Comparison of ENCODE assay signal across 22 cellular contexts in genomic region chr16:81701296-81701970, GRCh38.
"Had no signal": no experiment of that assay in that cellular context is flagged by ENCODE, and none has a peak within 500 bp of the region (broad histone marks: within the 10 kb centered on the region; RNA-seq: fewer than 3 reads in every experiment).

No MANE protein-coding gene starts in this region.

- H3K9me3 ChIP-seq: left lung, sigmoid colon, testis, uterus had no signal

- H3K27me3 Mint-ChIP-seq: naive thymus-derived CD8-positive, alpha-beta T cell; progenitor cell of endocrine pancreas; stimulated activated naive B cell treated with anti-CD40 and anti-IgM and Interleukin-4, amounts not matched to agents 10 μg/mL and 1 μg/mL and 100 μg/mL, for 72 hours had no signal

- H3K4me3 ChIP-seq: left lung, sigmoid colon, smooth muscle cell, testis, uterus had no signal

- ATAC-seq: foreskin keratinocyte; left lung; naive thymus-derived CD8-positive, alpha-beta T cell; stimulated activated naive B cell treated with anti-CD40 and anti-IgM and Interleukin-4, amounts not matched to agents 10 μg/mL and 1 μg/mL and 100 μg/mL, for 72 hours had no signal

- H3K4me1 Mint-ChIP-seq: immature natural killer cell; mesothelial cell of epicardium; naive thymus-derived CD8-positive, alpha-beta T cell had no signal

- H3K36me3 ChIP-seq: uterus had no signal

- DNase-seq: activated CD4-positive, alpha-beta T cell treated with anti-CD3 and anti-CD28 coated beads for 48 hours; activated CD8-positive, alpha-beta memory T cell treated with anti-CD3 and anti-CD28 coated beads, Interleukin-2, amount 50 U/mL, for 48 hours; activated effector memory CD4-positive, alpha-beta T cell treated with anti-CD3 and anti-CD28 coated beads, Interleukin-2, amount 50 U/mL, for 16 hours; activated T-cell treated with anti-CD3 and anti-CD28 coated beads, Interleukin-2, amount 50 U/mL, for 48 hours; amygdala; cerebellar nuclear complex; cortex of kidney; foreskin keratinocyte; immature natural killer cell; kidney glomerular epithelial cell; naive thymus-derived CD8-positive, alpha-beta T cell; retina; sigmoid colon; stimulated activated CD4-positive, alpha-beta T cell treated with anti-CD3 and anti-CD28 coated beads, Interleukin-15, amount 100 ng/mL, for 24 hours; stimulated activated naive B cell treated with anti-CD40 and anti-IgM and Interleukin-4, amounts not matched to agents 10 μg/mL and 1 μg/mL and 100 μg/mL, for 72 hours; testis; trophoblast cell; uterus had no signal

- H3K4me1 ChIP-seq: foreskin keratinocyte, left lung, uterus had no signal

- H3K27me3 ChIP-seq: foreskin keratinocyte, left lung, sigmoid colon, testis, uterus had no signal

- H3K27ac Mint-ChIP-seq: mesothelial cell of epicardium had no signal

- H3K4me3 Mint-ChIP-seq: immature natural killer cell; mesothelial cell of epicardium; stimulated activated naive B cell treated with anti-CD40 and anti-IgM and Interleukin-4, amounts not matched to agents 10 μg/mL and 1 μg/mL and 100 μg/mL, for 72 hours had no signal

- H3K9me3 Mint-ChIP-seq: immature natural killer cell; mesothelial cell of epicardium; naive thymus-derived CD8-positive, alpha-beta T cell; stimulated activated naive B cell treated with anti-CD40 and anti-IgM and Interleukin-4, amounts not matched to agents 10 μg/mL and 1 μg/mL and 100 μg/mL, for 72 hours had no signal

- H3K27ac ChIP-seq: foreskin keratinocyte, left lung, sigmoid colon, testis, uterus had no signal
